Comparison of ENCODE assay signal across 15 cellular contexts in genomic region chr7:92784935-92785334, GRCh38.
"Had no signal": no experiment of that assay in that cellular context is flagged by ENCODE, and none has a peak within 500 bp of the region (broad histone marks: within the 10 kb centered on the region; RNA-seq: fewer than 3 reads in every experiment).

No MANE protein-coding gene starts in this region.

- H3K27ac Mint-ChIP-seq: progenitor cell of endocrine pancreas, T-helper 17 cell, type B pancreatic cell had no signal

- DNase-seq: activated naive CD4-positive, alpha-beta T cell treated with Interleukin-2 at 50 U/mL for 16 hours; adrenal gland; effector CD4-positive, alpha-beta T cell; esophagus squamous epithelium; left ventricle myocardium inferior; mucosa of descending colon; naive thymus-derived CD8-positive, alpha-beta T cell; occipital lobe; small intestine; stimulated activated CD4-positive, alpha-beta T cell treated with anti-CD3 and anti-CD28 coated beads, Interleukin-4, amount 100 ng/mL, for 4 hours; stimulated activated CD8-positive, alpha-beta memory T cell treated with anti-CD3 and anti-CD28 coated beads, Interleukin-4, amount 100 ng/mL, for 48 hours; stimulated activated naive CD4-positive, alpha-beta T cell treated with Interleukin-2 at 50 U/mL for 16 hours; T-helper 17 cell had no signal

- ATAC-seq: mucosa of descending colon; naive thymus-derived CD8-positive, alpha-beta T cell; T-helper 17 cell had no signal

- H3K27me3 Mint-ChIP-seq: naive thymus-derived CD8-positive, alpha-beta T cell; progenitor cell of endocrine pancreas; T-helper 17 cell; type B pancreatic cell had no signal

- H3K4me3 Mint-ChIP-seq: naive thymus-derived CD8-positive, alpha-beta T cell; T-helper 17 cell; type B pancreatic cell had no signal
